8 cellular contexts compared by ENCODE assay signal in genomic region chr4:931194-931959, GRCh38. TPM values are rescaled to one million over a fixed set of nuclear protein-coding genes. Genes with fewer than 3 reads are reported as not detected.
DNase-seq lines count a peak whose midpoint lies in the region; ATAC-seq and TF ChIP-seq lines count a peak whose summit lies in the region.

No MANE protein-coding gene starts in this region.

- H3K27me3 ChIP-seq in iPS-15b (ENCODE audit: control insufficient read depth, insufficient read depth, low read length) = no peaks in the 10 kb centered on the region
- H3K27me3 ChIP-seq in spleen (replicated peaks in 1 of 7) = no peaks in the 10 kb centered on the region

- peak overlapping the region; percentile 93 to 99 (median 97) for H3K4me3 Mint-ChIP-seq in IgD-negative memory B cell

- TF ChIP-seq POLR2A in spleen (IDR thresholded peaks at IDR 0.05) = no peak

- 1 to 6% (median 4%) methylated on average over 21 to 31 of the region's 31 CpGs for WGBS in spleen, 5 donors

- H3K9ac ChIP-seq in iPS-15b (ENCODE audit: low read depth, low read length) = peak overlapping the region; percentile 96

- peak; percentile 15 for DNase-seq in activated naive CD4-positive, alpha-beta T cell treated with Interleukin-2 at 50 U/mL for 16 hours
- DNase-seq in activated naive CD4-positive, alpha-beta T cell treated with anti-CD3 and anti-CD28 coated beads, Interleukin-2, amount 50 U/mL, for 16 hours = no peak
- DNase-seq in amniotic epithelial cell (ENCODE audit: low read depth) (peak; percentile 66), spleen (no peak)
- DNase-seq in effector CD4-positive, alpha-beta T cell = no peak

- peaks cover 1% of the 10 kb centered on the region for H3K36me3 ChIP-seq in iPS-15b (ENCODE audit: control insufficient read depth, insufficient read depth, low read length)
- H3K36me3 ChIP-seq in spleen = peaks cover 0 to 16% (median 0%) of the 10 kb centered on the region in 6 donors

- H3K4me3 ChIP-seq in iPS-15b (ENCODE audit: low read depth, low read length) (peak overlapping the region; percentile 98), spleen (peak overlapping the region; percentile 75 to 99 (median 92))

- TF ChIP-seq CTCF in spleen (IDR thresholded peaks at IDR 0.05 in 8 of 11, conservative IDR thresholded peaks at IDR 0.05 in 3 of 11) = no peak

- H3K9me3 Mint-ChIP-seq in IgD-negative memory B cell = no peaks in the 10 kb centered on the region

- ATAC-seq in HG03139 (IDR thresholded peaks at IDR 0.05; ENCODE audit: unreplicated experiment) = no peak

- peaks cover 44 to 52% (median 49%) of the 10 kb centered on the region in 3 donors for H3K4me1 Mint-ChIP-seq in IgD-negative memory B cell

- no peaks in the 10 kb centered on the region for H3K9me3 ChIP-seq in iPS-15b (ENCODE audit: control insufficient read depth, insufficient read depth, low read length)
- H3K9me3 ChIP-seq in spleen = no peaks in the 10 kb centered on the region

- H3K36me3 Mint-ChIP-seq in IgD-negative memory B cell = no peaks in the 10 kb centered on the region

- intact Hi-C loops in spleen (cut with DNase I; ENCODE audit: low total_unique reads) = loop anchor here (5.0 kb wide), 1 partner anchor 41 kb away; the partner anchor contains the start of gene DGKQ

- H3K27ac Mint-ChIP-seq in IgD-negative memory B cell = peak overlapping the region; percentile 95 to 97 (median 97)

- no peaks in the 10 kb centered on the region for H3K27me3 Mint-ChIP-seq in IgD-negative memory B cell

- peak overlapping the region; percentile 84 to 98 (median 94) for H3K27ac ChIP-seq in spleen

- H3K4me1 ChIP-seq in iPS-15b (ENCODE audit: control insufficient read depth, insufficient read depth, low read length) = peaks cover 7% of the 10 kb centered on the region
- H3K4me1 ChIP-seq in spleen = peaks cover 34 to 84% (median 77%) of the 10 kb centered on the region in 6 donors

RNA-seq across cellular contexts. Expression of gene GAK, which starts 0.7 kb away (rescaled TPM):
- polyA plus RNA-seq in IgD-negative memory B cell (74.7 TPM), spleen (100 to 1,000 TPM; 112 to 249 (median 203) TPM)
- 100 to 1,000 TPM; 154 to 212 (median 179) TPM for total RNA-seq in spleen

RNA-seq across cellular contexts. Expression of gene TMEM175, which starts 0.9 kb away (rescaled TPM):
- polyA plus RNA-seq in IgD-negative memory B cell (20.0 TPM), spleen (10 to 100 TPM; 59.4 to 83.9 (median 78.6) TPM)
- 10 to 100 TPM; 38.2 to 76.8 (median 56.6) TPM for total RNA-seq in spleen

RNA-seq across cellular contexts. Expression of gene DGKQ, which starts 42.0 kb away (rescaled TPM):
- polyA plus RNA-seq in IgD-negative memory B cell (3.5 TPM), spleen (10 to 100 TPM in 1 of 3 donors, 1 to 10 TPM in 2; 6.3 to 15.4 (median 9.3) TPM)
- 10 to 100 TPM; 13.6 to 26.3 (median 17.0) TPM for total RNA-seq in spleen

RNA-seq across cellular contexts. Expression of gene IDUA, which starts 55.5 kb away (rescaled TPM):
- polyA plus RNA-seq in IgD-negative memory B cell (8.5 TPM), spleen (10 to 100 TPM; 11.5 to 26.5 (median 19.1) TPM)
- total RNA-seq in spleen = 10 to 100 TPM; 18.3 to 58.3 (median 37.9) TPM

Comparison
In these comparisons a context has a peak if more than half of its experiments do, and no peak if none do; other contexts are left out.
1. DNase-seq: peak in activated naive CD4-positive, alpha-beta T cell treated with Interleukin-2 at 50 U/mL for 16 hours (single experiment) and amniotic epithelial cell (single experiment); none in activated naive CD4-positive, alpha-beta T cell treated with anti-CD3 and anti-CD28 coated beads, Interleukin-2, amount 50 U/mL, for 16 hours (single experiment), spleen (single experiment) and effector CD4-positive, alpha-beta T cell (single experiment).